15 cellular contexts compared by ENCODE assay signal in the genomic region with DNA sequence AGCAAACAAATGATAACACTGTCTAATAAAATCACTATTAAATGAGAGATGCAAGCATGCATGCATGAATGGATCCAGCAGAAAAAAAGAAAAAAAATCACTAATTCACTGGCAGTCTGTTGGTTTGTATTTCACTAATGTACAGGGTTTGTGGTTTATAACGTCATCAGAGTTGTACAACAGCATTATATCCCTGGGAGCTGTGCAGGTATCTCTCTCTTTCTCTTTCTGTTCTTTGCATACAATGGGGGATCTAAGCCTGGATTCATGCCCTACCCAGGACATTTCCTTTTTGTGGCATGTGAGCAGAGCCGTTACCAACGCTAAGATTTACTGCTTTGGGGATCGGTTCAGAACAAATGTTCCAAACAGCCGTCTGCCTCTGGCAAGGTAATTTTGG.
DNase-seq lines count a peak whose midpoint lies in the region; ATAC-seq and TF ChIP-seq lines count a peak whose summit lies in the region.
"Had no signal": no experiment of that assay in that cellular context is flagged by ENCODE, and none has a peak within 500 bp of the region (broad histone marks: within the 10 kb centered on the region; RNA-seq: fewer than 3 reads in every experiment).

No MANE protein-coding gene starts in this region.

- peak overlapping the region; percentile 51 for H2BK120ac ChIP-seq in mesendoderm (ENCODE audit: low read depth, low read length)

- H3K23ac ChIP-seq in mesendoderm (ENCODE audit: low read length), result no peak overlapping the region

- H3K4ac ChIP-seq in mesendoderm (ENCODE audit: low read depth, low read length), result no peak overlapping the region

- no peak overlapping the region for H2BK5ac ChIP-seq in mesendoderm (ENCODE audit: low read length)

- DNase-seq in DMS79 treated with DMSO at 0.1 percent for 48 hours (lab: John Stamatoyannopoulos, UW), result peak; percentile 14
- no peak for DNase-seq in DMS79 (lab: John Stamatoyannopoulos, UW)
- no peak for DNase-seq in mesendoderm
- DNase-seq in GDM1 (lab: John Stamatoyannopoulos, UW), result no peak
- DNase-seq in HEK293T (ENCODE audit: extremely low spot score), result no peak
- no peak for DNase-seq in NCI-H69 (lab: John Stamatoyannopoulos, UW)
- DNase-seq: activated CD4-positive, alpha-beta T cell treated with anti-CD3 and anti-CD28 coated beads, Interleukin-2, amount 50 U/mL, for 4 hours; activated naive CD4-positive, alpha-beta T cell; hypothalamus; stomach had no signal

- H3K4me2 ChIP-seq in mesendoderm (ENCODE audit: low read length), result no peak overlapping the region

- CTCF ChIA-PET in HEK293T (lab: Yijun Ruan, JAX), result no interaction called here

- H2BK15ac ChIP-seq in mesendoderm (replicated peaks; ENCODE audit: low read depth), result no peak overlapping the region

- POLR2A ChIA-PET in HEK293T (lab: Yijun Ruan, JAX), result no interaction called here

- no peak overlapping the region for H4K5ac ChIP-seq in mesendoderm (ENCODE audit: low read length)

- peak overlapping the region; percentile 80 for H3K18ac ChIP-seq in mesendoderm (ENCODE audit: low read length)

- no peaks in the 10 kb centered on the region for H3K79me1 ChIP-seq in mesendoderm (ENCODE audit: low read length)

- H3K36me3 ChIP-seq in mesendoderm (ENCODE audit: control insufficient read depth, insufficient read depth, low read length), result no peaks in the 10 kb centered on the region
- H3K36me3 ChIP-seq: stomach had no signal

- no peak overlapping the region for H3K9ac ChIP-seq in mesendoderm (ENCODE audit: low read length)

- peak; percentile 70 for ATAC-seq in HG02623 (IDR thresholded peaks at IDR 0.05; ENCODE audit: unreplicated experiment)
- peak; percentile 68 for ATAC-seq in HG03575 (IDR thresholded peaks at IDR 0.05; ENCODE audit: extremely low read depth, insufficient number of reproducible peaks, low FRiP score, unreplicated experiment)
- ATAC-seq: Panc1 had no signal

- no CpG with 5 or more reads among the region's 5 CpGs for WGBS in mesendoderm (ENCODE audit: extremely low coverage, insufficient coverage, low lambda C conversion rate)

- H3K79me2 ChIP-seq in mesendoderm (ENCODE audit: control insufficient read depth, insufficient read depth, low read length), result no peaks in the 10 kb centered on the region

- no peak overlapping the region for H2AK5ac ChIP-seq in mesendoderm (ENCODE audit: low read length)

- no peaks in the 10 kb centered on the region for H3K27me3 ChIP-seq in mesendoderm (ENCODE audit: insufficient read depth, low read length, poor library complexity)
- H3K27me3 ChIP-seq: stomach had no signal

- peaks cover 4% of the 10 kb centered on the region for H3K4me1 ChIP-seq in mesendoderm (ENCODE audit: control insufficient read depth, low read depth, low read length)

- no peak overlapping the region for H3K4me3 ChIP-seq in mesendoderm (ENCODE audit: low read length)
- H3K4me3 ChIP-seq: stomach had no signal

- no peak overlapping the region for H3K27ac ChIP-seq in mesendoderm (ENCODE audit: low read depth, low read length)
- H3K27ac ChIP-seq: 22Rv1, epithelial cell of prostate, stomach had no signal

- no peak overlapping the region for H4K8ac ChIP-seq in mesendoderm (ENCODE audit: low read depth, low read length)

- H3K56ac ChIP-seq in mesendoderm (ENCODE audit: low read length), result no peak overlapping the region

TF ChIP-seq in HEK293T, 16 proteins besides CTCF, POLR2A, EP300 and RAD21:
- TF ChIP-seq TARDBP (IDR thresholded peaks at IDR 0.05) (no peak), HDGF (IDR thresholded peaks at IDR 0.05; ENCODE audit: borderline replicate concordance) (no peak), FOXA1 (IDR thresholded peaks at IDR 0.05) (no peak)
- TF ChIP-seq, protein P1, sequence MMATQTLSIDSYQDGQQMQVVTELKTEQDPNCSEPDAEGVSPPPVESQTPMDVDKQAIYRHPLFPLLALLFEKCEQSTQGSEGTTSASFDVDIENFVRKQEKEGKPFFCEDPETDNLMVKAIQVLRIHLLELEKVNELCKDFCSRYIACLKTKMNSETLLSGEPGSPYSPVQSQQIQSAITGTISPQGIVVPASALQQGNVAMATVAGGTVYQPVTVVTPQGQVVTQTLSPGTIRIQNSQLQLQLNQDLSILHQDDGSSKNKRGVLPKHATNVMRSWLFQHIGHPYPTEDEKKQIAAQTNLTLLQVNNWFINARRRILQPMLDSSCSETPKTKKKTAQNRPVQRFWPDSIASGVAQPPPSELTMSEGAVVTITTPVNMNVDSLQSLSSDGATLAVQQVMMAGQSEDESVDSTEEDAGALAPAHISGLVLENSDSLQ (IDR thresholded peaks at IDR 0.05), result no peak
